In genomic region chrY:22975483-22975882, GRCh38 we compare ENCODE assay signal across 6 cellular contexts. TPM values are rescaled to one million over a fixed set of nuclear protein-coding genes. Genes with fewer than 3 reads are reported as not detected.
"Had no signal": no experiment of that assay in that cellular context is flagged by ENCODE, and none has a peak within 500 bp of the region (broad histone marks: within the 10 kb centered on the region; RNA-seq: fewer than 3 reads in every experiment).

No MANE protein-coding gene starts in this region.

RNA-seq across cellular contexts. Expression of gene BPY2, which starts 8.6 kb away (rescaled TPM):
- total RNA-seq: HepG2, HT-29, HT1080, IMR-90, K562 had no signal
- polyA plus RNA-seq: HepG2, IgD-negative memory B cell, IMR-90, K562 had no signal
